ENCODE assay signal across 2 cellular contexts in the genomic region with DNA sequence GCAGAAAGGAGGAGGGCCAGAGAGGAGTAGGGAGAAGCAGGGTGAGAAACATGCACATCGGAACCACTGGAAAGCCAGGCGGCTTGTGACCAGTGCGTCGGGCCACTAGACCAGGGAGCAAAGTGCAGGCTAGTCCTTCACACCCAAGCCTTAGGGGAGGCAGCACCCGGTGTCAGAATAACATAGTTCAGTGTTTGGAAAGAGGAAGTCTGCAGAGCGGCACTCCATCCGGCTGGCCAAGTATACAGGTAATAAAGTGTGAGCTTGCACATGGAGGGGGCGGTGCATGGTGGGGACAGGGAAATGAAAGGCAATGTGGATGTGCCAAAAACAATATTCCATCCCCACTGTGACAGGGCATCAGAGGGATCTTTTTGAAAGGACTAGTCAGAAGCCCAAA.
TF ChIP-seq lines count a peak whose summit lies in the region.

No MANE protein-coding gene starts in this region.

TF ChIP-seq in H1, 55 proteins besides CTCF, POLR2A, EP300 and RAD21 (continued from another document):
- TF ChIP-seq KDM4A (IDR thresholded peaks at IDR 0.05; ENCODE audit: low read depth, low read length, severe bottlenecking), result no peak
- no peak for TF ChIP-seq TAF1 (IDR thresholded peaks at IDR 0.05; ENCODE audit: low read depth, low read length)
- no peak for TF ChIP-seq TCF12 (IDR thresholded peaks at IDR 0.05; ENCODE audit: low read depth, low read length)
- no peak for TF ChIP-seq RXRA (IDR thresholded peaks at IDR 0.05; ENCODE audit: insufficient read depth, low read depth, low read length)
- TF ChIP-seq BACH1 (IDR thresholded peaks at IDR 0.05; ENCODE audit: low read length), result no peak
- no peak for TF ChIP-seq CHD2 (IDR thresholded peaks at IDR 0.05; ENCODE audit: low read length)
- TF ChIP-seq NRF1 (IDR thresholded peaks at IDR 0.05; ENCODE audit: low read depth, low read length), result no peak

TF ChIP-seq in GM23338, 12 proteins besides CTCF, POLR2A, EP300 and RAD21 (continued from another document):
- TF ChIP-seq, protein P1, sequence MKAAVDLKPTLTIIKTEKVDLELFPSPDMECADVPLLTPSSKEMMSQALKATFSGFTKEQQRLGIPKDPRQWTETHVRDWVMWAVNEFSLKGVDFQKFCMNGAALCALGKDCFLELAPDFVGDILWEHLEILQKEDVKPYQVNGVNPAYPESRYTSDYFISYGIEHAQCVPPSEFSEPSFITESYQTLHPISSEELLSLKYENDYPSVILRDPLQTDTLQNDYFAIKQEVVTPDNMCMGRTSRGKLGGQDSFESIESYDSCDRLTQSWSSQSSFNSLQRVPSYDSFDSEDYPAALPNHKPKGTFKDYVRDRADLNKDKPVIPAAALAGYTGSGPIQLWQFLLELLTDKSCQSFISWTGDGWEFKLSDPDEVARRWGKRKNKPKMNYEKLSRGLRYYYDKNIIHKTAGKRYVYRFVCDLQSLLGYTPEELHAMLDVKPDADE (IDR thresholded peaks at IDR 0.05), result no peak
- TF ChIP-seq ZNF331 (CRISPR knock-in tag; IDR thresholded peaks at IDR 0.05; ENCODE audit: low read depth) (no peak), EZH2phosphoT487 (IDR thresholded peaks at IDR 0.05; ENCODE audit: unreplicated experiment) (no peak), JUNB (IDR thresholded peaks at IDR 0.05; ENCODE audit: unreplicated experiment) (no peak)
